1 cellular context compared by ENCODE assay signal in the genomic region with DNA sequence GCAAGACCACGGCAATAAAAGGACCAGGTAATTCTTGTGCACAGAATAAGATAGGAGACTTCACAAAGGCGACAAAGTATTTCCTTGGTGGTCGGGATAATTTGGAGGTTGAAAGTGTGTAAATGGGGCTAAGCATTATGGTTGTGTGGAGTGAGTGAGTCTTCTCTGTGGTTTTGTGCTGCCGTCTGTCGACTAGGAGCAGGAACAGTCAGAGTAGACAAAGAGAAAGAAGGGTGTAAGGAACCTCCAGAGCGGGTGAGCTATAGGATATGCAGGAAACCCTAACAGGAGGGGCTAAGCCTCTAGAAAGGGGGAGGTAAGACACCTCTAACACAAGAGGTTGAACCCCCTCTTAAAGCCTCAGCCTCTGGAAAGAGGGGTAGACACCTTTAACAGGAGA.
TF ChIP-seq lines count a peak whose summit lies in the region.

No MANE protein-coding gene starts in this region.

TF ChIP-seq in K562, 482 proteins besides CTCF, POLR2A, EP300 and RAD21 (continued from another document):
- TF ChIP-seq, protein P1, sequence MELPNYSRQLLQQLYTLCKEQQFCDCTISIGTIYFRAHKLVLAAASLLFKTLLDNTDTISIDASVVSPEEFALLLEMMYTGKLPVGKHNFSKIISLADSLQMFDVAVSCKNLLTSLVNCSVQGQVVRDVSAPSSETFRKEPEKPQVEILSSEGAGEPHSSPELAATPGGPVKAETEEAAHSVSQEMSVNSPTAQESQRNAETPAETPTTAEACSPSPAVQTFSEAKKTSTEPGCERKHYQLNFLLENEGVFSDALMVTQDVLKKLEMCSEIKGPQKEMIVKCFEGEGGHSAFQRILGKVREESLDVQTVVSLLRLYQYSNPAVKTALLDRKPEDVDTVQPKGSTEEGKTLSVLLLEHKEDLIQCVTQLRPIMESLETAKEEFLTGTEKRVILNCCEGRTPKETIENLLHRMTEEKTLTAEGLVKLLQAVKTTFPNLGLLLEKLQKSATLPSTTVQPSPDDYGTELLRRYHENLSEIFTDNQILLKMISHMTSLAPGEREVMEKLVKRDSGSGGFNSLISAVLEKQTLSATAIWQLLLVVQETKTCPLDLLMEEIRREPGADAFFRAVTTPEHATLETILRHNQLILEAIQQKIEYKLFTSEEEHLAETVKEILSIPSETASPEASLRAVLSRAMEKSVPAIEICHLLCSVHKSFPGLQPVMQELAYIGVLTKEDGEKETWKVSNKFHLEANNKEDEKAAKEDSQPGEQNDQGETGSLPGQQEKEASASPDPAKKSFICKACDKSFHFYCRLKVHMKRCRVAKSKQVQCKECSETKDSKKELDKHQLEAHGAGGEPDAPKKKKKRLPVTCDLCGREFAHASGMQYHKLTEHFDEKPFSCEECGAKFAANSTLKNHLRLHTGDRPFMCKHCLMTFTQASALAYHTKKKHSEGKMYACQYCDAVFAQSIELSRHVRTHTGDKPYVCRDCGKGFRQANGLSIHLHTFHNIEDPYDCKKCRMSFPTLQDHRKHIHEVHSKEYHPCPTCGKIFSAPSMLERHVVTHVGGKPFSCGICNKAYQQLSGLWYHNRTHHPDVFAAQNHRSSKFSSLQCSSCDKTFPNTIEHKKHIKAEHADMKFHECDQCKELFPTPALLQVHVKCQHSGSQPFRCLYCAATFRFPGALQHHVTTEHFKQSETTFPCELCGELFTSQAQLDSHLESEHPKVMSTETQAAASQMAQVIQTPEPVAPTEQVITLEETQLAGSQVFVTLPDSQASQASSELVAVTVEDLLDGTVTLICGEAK (IDR thresholded peaks at IDR 0.05): no peak
- TF ChIP-seq, protein P1 (CRISPR knock-in tag; IDR thresholded peaks at IDR 0.05): no peak
- no peak for TF ChIP-seq ZNF778 (CRISPR knock-in tag; IDR thresholded peaks at IDR 0.05)
- no peak for TF ChIP-seq ZNF431 (CRISPR knock-in tag; IDR thresholded peaks at IDR 0.05)
- no peak for TF ChIP-seq FOS (IDR thresholded peaks at IDR 0.05; ENCODE audit: extremely low read depth, insufficient read length)
- TF ChIP-seq HDAC2 (IDR thresholded peaks at IDR 0.05): no peak
- TF ChIP-seq RBM22 (IDR thresholded peaks at IDR 0.05; ENCODE audit: low read depth, low read length, poor library complexity, severe bottlenecking): no peak
- no peak for TF ChIP-seq ZFX (CRISPR knock-in tag; IDR thresholded peaks at IDR 0.05)
- TF ChIP-seq ZSCAN29 (IDR thresholded peaks at IDR 0.05): no peak
- no peak for TF ChIP-seq ZNF140 (CRISPR knock-in tag; IDR thresholded peaks at IDR 0.05)
- TF ChIP-seq POLR2AphosphoS2 (IDR thresholded peaks at IDR 0.05; ENCODE audit: low read length): no peak
- no peak for TF ChIP-seq PTBP1 (IDR thresholded peaks at IDR 0.05; ENCODE audit: low read depth, low read length)
- TF ChIP-seq MCM3 (IDR thresholded peaks at IDR 0.05): no peak
- no peak for TF ChIP-seq ZZZ3 (IDR thresholded peaks at IDR 0.05)
- TF ChIP-seq NRF1 (conservative IDR thresholded peaks at IDR 0.05 in 1 of 2, IDR thresholded peaks at IDR 0.05 in 1 of 2): no peak
- no peak for TF ChIP-seq NEUROD1 (IDR thresholded peaks at IDR 0.05; ENCODE audit: borderline replicate concordance, low read depth, low read length, partially characterized antibody)
